Comparison of ENCODE assay signal across 10 cellular contexts in the genomic region with DNA sequence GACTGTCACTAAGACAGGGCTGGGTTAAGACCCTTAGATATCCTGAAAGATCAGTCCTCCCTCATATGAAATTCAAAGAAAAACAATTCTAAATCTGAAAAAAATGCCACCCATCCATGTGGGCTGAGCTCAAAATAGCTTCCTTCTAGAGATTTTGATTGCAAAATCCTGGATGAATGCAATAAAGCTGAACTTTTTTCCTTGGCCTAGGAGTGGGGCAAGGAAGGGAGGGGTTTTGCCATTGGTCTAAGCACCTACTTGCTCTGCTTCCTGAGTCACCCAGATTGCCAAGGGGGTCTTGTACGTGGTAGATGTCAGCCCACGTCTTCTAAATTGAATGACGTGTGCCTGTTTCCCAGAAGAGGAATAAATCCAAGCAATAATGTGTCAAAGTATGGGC. TPM values are rescaled to one million over a fixed set of nuclear protein-coding genes. Genes with fewer than 3 reads are reported as not detected.
DNase-seq lines count a peak whose midpoint lies in the region; ATAC-seq and TF ChIP-seq lines count a peak whose summit lies in the region.
"Had no signal": no experiment of that assay in that cellular context is flagged by ENCODE, and none has a peak within 500 bp of the region (broad histone marks: within the 10 kb centered on the region; RNA-seq: fewer than 3 reads in every experiment).

No MANE protein-coding gene starts in this region.

- ATAC-seq in Right ventricle myocardium inferior (peak; percentile 35), GM18868 (IDR thresholded peaks at IDR 0.05; ENCODE audit: unreplicated experiment) (no peak), GM18907 (IDR thresholded peaks at IDR 0.05; ENCODE audit: unreplicated experiment) (no peak)
- ATAC-seq: activated CD8-positive, alpha-beta T cell treated with anti-CD3 and anti-CD28 coated beads for 36 hours had no signal

- H3K36me3 ChIP-seq in left ventricle myocardium inferior (no peaks in the 10 kb centered on the region), muscle layer of duodenum (ENCODE audit: control insufficient read depth in 1 of 2, insufficient read depth in 2 of 2, low read length in 2 of 2) (no peaks in the 10 kb centered on the region)

- no peak for DNase-seq in Right ventricle myocardium inferior (ENCODE audit: missing footprints)
- DNase-seq in left ventricle myocardium inferior, result no peak
- no peak for DNase-seq in epithelial cell of prostate (ENCODE audit: low read depth, low spot score)
- no peak for DNase-seq in medulla oblongata (ENCODE audit: extremely low spot score)
- DNase-seq in OCI-M1 (lab: John Stamatoyannopoulos, UW), result no peak
- DNase-seq: activated CD8-positive, alpha-beta T cell treated with anti-CD3 and anti-CD28 coated beads for 36 hours; Kasumi-1 had no signal

- H3K4me3 ChIP-seq in left ventricle myocardium inferior (no peak overlapping the region), muscle layer of duodenum (ENCODE audit: low read depth in 1 of 2, low read length in 2 of 2) (no peak overlapping the region)

- H3K27me3 ChIP-seq in left ventricle myocardium inferior (ENCODE audit: low read depth) (no peaks in the 10 kb centered on the region), muscle layer of duodenum (ENCODE audit: low read depth, low read length) (no peaks in the 10 kb centered on the region)

- no peak overlapping the region for H3K27ac ChIP-seq in left ventricle myocardium inferior (replicated peaks)
- H3K27ac ChIP-seq in epithelial cell of prostate, result peak overlapping the region; percentile 86
- H3K27ac ChIP-seq in muscle layer of duodenum (ENCODE audit: low read length), result peak overlapping the region; percentile 52

- intact Hi-C loops in Right ventricle myocardium inferior (cut with DNase I), result no loop called here
- intact Hi-C loops in left ventricle myocardium inferior (cut with micrococcal nuclease), result no loop called here

- peaks cover 21% of the 10 kb centered on the region for H3K4me1 ChIP-seq in left ventricle myocardium inferior
- H3K4me1 ChIP-seq in muscle layer of duodenum (ENCODE audit: control insufficient read depth in 1 of 2, insufficient read depth in 2 of 2, low read length in 2 of 2), result peaks cover 5 to 27% of the 10 kb centered on the region in 2 donors

- no peak for TF ChIP-seq CTCF in left ventricle myocardium inferior (IDR thresholded peaks at IDR 0.05; ENCODE audit: borderline replicate concordance)

- H3K9me3 ChIP-seq in left ventricle myocardium inferior (replicated peaks), result no peaks in the 10 kb centered on the region
- no peaks in the 10 kb centered on the region for H3K9me3 ChIP-seq in muscle layer of duodenum (ENCODE audit: control insufficient read depth in 1 of 2, low read length in 2 of 2)

RNA-seq across cellular contexts. Expression of gene SMAD3, which starts 15.3 kb away (rescaled TPM):
- total RNA-seq in Right ventricle myocardium inferior, result 18.0 TPM
- 18.8 TPM for total RNA-seq in left ventricle myocardium inferior
